In genomic region chr9:89440951-89441654, GRCh38 we compare ENCODE assay signal across 12 cellular contexts. TPM values are rescaled to one million over a fixed set of nuclear protein-coding genes. Genes with fewer than 3 reads are reported as not detected.
DNase-seq lines count a peak whose midpoint lies in the region; ATAC-seq and TF ChIP-seq lines count a peak whose summit lies in the region.
"Had no signal": no experiment of that assay in that cellular context is flagged by ENCODE, and none has a peak within 500 bp of the region (broad histone marks: within the 10 kb centered on the region; RNA-seq: fewer than 3 reads in every experiment).

No MANE protein-coding gene starts in this region.

- TF ChIP-seq POLR2A in Peyer's patch (IDR thresholded peaks at IDR 0.05) (no peak), gastrocnemius medialis (IDR thresholded peaks at IDR 0.05) (no peak)

- H3K27me3 Mint-ChIP-seq in CD8-positive, alpha-beta memory T cell = no peaks in the 10 kb centered on the region

- no peaks in the 10 kb centered on the region for H3K9me3 Mint-ChIP-seq in CD8-positive, alpha-beta memory T cell

- H3K4me3 ChIP-seq in CD8-positive, alpha-beta memory T cell (ENCODE audit: low read length) = no peak overlapping the region
- H3K4me3 ChIP-seq in Peyer's patch = no peak overlapping the region
- H3K4me3 ChIP-seq in esophagus (ENCODE audit: low read depth in 1 of 2, low read length in 2 of 2) = peak overlapping the region; percentile 30 to 42
- no peak overlapping the region for H3K4me3 ChIP-seq in gastrocnemius medialis
- H3K4me3 ChIP-seq: body of pancreas, HAP-1, left ventricle myocardium inferior had no signal

- no peaks in the 10 kb centered on the region for H3K27me3 ChIP-seq in CD8-positive, alpha-beta memory T cell (ENCODE audit: insufficient read depth, low read length, poor library complexity, severe bottlenecking)
- H3K27me3 ChIP-seq in Peyer's patch (no peaks in the 10 kb centered on the region), esophagus (ENCODE audit: control insufficient read depth in 1 of 2, insufficient read depth in 2 of 2, low read length in 2 of 2) (no peaks in the 10 kb centered on the region), gastrocnemius medialis (no peaks in the 10 kb centered on the region)
- H3K27me3 ChIP-seq: body of pancreas had no signal

- intact Hi-C loops in gastrocnemius medialis (cut with DNase I; ENCODE audit: low total_unique reads) = loop anchor here (1.0 to 2.0 kb wide), 3 partner anchors 27 to 55 kb away; no protein-coding TSS in a partner anchor

- peaks cover 89 to 95% (median 93%) of the 10 kb centered on the region in 3 donors for H3K4me1 Mint-ChIP-seq in CD8-positive, alpha-beta memory T cell

- H3K4me3 Mint-ChIP-seq in CD8-positive, alpha-beta memory T cell = peak overlapping the region; percentile 26 to 72 (median 60)

- peaks cover 98% of the 10 kb centered on the region for H3K4me1 ChIP-seq in CD8-positive, alpha-beta memory T cell (ENCODE audit: insufficient read depth, low read length)
- H3K4me1 ChIP-seq in Peyer's patch = peaks cover 0 to 69% (median 61%) of the 10 kb centered on the region in 4 donors
- peaks cover 20 to 50% of the 10 kb centered on the region in 2 donors for H3K4me1 ChIP-seq in esophagus (ENCODE audit: control insufficient read depth in 2 of 2, insufficient read depth in 2 of 2, low read length in 1 of 2)
- H3K4me1 ChIP-seq in gastrocnemius medialis = peaks cover 45 to 55% of the 10 kb centered on the region in 2 donors
- H3K4me1 ChIP-seq: body of pancreas had no signal

- CTCF ChIA-PET in CD8-positive, alpha-beta memory T cell (lab: Charles Lee) = interaction anchor here (0.9 to 6.6 kb wide), 4 partner anchors 15 to 108 kb away, joined by 3 to 37 read pairs (median 3); no protein-coding TSS in a partner anchor

- 69 to 71% methylated on average over 16 of the region's 16 CpGs for WGBS in esophagus, 2 donors

- no peak for DNase-seq in CD8-positive, alpha-beta memory T cell
- DNase-seq in Peyer's patch = no peak
- DNase-seq in gastrocnemius medialis = peak in 1 of 2 donors; percentile 50
- DNase-seq in stimulated activated CD4-positive, alpha-beta T cell treated with anti-CD3 and anti-CD28 coated beads, Interleukin-15, amount 100 ng/mL, for 24 hours = no peak
- DNase-seq: NCI-H510A treated with DMSO at 0.1 percent for 48 hours had no signal

- H3K36me3 Mint-ChIP-seq in CD8-positive, alpha-beta memory T cell = peaks cover 4 to 86% (median 9%) of the 10 kb centered on the region in 3 donors

- POLR2A ChIA-PET in CD8-positive, alpha-beta memory T cell (lab: Charles Lee) = interaction anchor here (0.6 to 1.4 kb wide), 6 partner anchors 9 to 108 kb away, joined by 3 read pairs; no protein-coding TSS in a partner anchor

- no peak overlapping the region for H3K27ac ChIP-seq in CD8-positive, alpha-beta memory T cell (ENCODE audit: low read depth, low read length)
- peak overlapping the region in 3 of 4 donors; percentile 44 to 71 (median 65) for H3K27ac ChIP-seq in Peyer's patch
- H3K27ac ChIP-seq in esophagus (ENCODE audit: low read depth in 2 of 2, low read length in 1 of 2) = peak overlapping the region; percentile 94 to 96
- H3K27ac ChIP-seq in gastrocnemius medialis = peak overlapping the region; percentile 83 to 88 (median 85)
- H3K27ac ChIP-seq: body of pancreas, left ventricle myocardium inferior had no signal

- peak overlapping the region; percentile 72 to 97 (median 92) for H3K27ac Mint-ChIP-seq in CD8-positive, alpha-beta memory T cell

- ATAC-seq in gastrocnemius medialis = peak; percentile 29 to 49
- no peak for ATAC-seq in GM18868 (IDR thresholded peaks at IDR 0.05; ENCODE audit: unreplicated experiment)
- no peak for ATAC-seq in GM18870 (IDR thresholded peaks at IDR 0.05; ENCODE audit: unreplicated experiment)
- no peak for ATAC-seq in GM21381 (IDR thresholded peaks at IDR 0.05; ENCODE audit: unreplicated experiment)
- ATAC-seq: body of pancreas had no signal

- no peaks in the 10 kb centered on the region for H3K9me3 ChIP-seq in CD8-positive, alpha-beta memory T cell (ENCODE audit: low read length)
- H3K9me3 ChIP-seq in Peyer's patch (no peaks in the 10 kb centered on the region), esophagus (ENCODE audit: control insufficient read depth in 2 of 2, insufficient read depth in 1 of 2, low read depth in 1 of 2, low read length in 1 of 2) (no peaks in the 10 kb centered on the region), gastrocnemius medialis (no peaks in the 10 kb centered on the region)
- H3K9me3 ChIP-seq: body of pancreas, HAP-1, left ventricle myocardium inferior had no signal

- TF ChIP-seq CTCF in Peyer's patch (IDR thresholded peaks at IDR 0.05) = no peak
- TF ChIP-seq CTCF in gastrocnemius medialis (IDR thresholded peaks at IDR 0.05 in 4 of 5, conservative IDR thresholded peaks at IDR 0.05 in 1 of 5) = no peak

- in situ Hi-C loops in gastrocnemius medialis (cut with MboI; ENCODE audit: low sequenced_read_pairs in 4 of 4) = no loop called here

- peaks cover 9% of the 10 kb centered on the region for H3K36me3 ChIP-seq in CD8-positive, alpha-beta memory T cell (ENCODE audit: insufficient read depth, low read length)
- no peaks in the 10 kb centered on the region for H3K36me3 ChIP-seq in Peyer's patch
- no peaks in the 10 kb centered on the region for H3K36me3 ChIP-seq in esophagus (ENCODE audit: control insufficient read depth in 2 of 2, insufficient read depth in 2 of 2, low read length in 1 of 2)
- no peaks in the 10 kb centered on the region for H3K36me3 ChIP-seq in gastrocnemius medialis
- H3K36me3 ChIP-seq: HAP-1, left ventricle myocardium inferior had no signal

RNA-seq across cellular contexts. Expression of gene SEMA4D, which starts 56.8 kb away (rescaled TPM):
- total RNA-seq in CD8-positive, alpha-beta memory T cell = 100 to 1,000 TPM; 238 to 243 TPM
- polyA plus RNA-seq in CD8-positive, alpha-beta memory T cell = 227 TPM
- total RNA-seq in Peyer's patch = 100 to 1,000 TPM in 1 of 4 donors, 10 to 100 TPM in 3; 24.3 to 124 (median 30.0) TPM
- 10 to 100 TPM; 17.1 to 33.4 TPM for polyA plus RNA-seq in esophagus
- total RNA-seq in gastrocnemius medialis = 10 to 100 TPM; 23.6 to 77.0 (median 41.3) TPM

Comparison
In these comparisons a context has a peak if more than half of its experiments do, and no peak if none do; other contexts are left out.
1. H3K4me3 ChIP-seq: peak in esophagus (2 of 2); none in CD8-positive, alpha-beta memory T cell (single experiment), Peyer's patch (0 of 4) and gastrocnemius medialis (0 of 4).
2. ATAC-seq: peak in gastrocnemius medialis (2 of 2); none in GM18868 (single experiment), GM18870 (single experiment) and GM21381 (single experiment).